Comparison of ENCODE assay signal across 16 cellular contexts in the genomic region with DNA sequence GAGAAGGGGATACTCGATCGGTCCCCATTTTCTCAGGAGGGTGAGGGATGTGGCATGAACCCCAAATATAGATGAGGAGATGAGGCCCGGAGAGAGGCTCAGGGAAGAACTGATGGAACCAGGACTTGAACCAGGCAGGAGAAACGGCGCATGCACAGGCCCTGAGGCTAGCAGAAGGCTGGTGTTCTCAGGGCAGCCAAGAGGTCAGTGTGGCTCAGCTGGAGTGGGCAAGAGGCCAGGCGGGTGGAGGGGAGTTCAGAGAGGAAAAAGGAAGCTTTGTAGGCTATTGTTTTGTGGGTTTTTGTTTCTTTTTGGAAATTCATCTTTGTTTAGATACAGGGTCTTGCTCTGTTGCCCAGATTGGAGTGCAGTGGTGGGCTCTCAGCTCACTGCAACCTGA.
A peak's percentile ranks its signal among the peaks of the same experiment; 100 is the strongest.
DNase-seq lines count a peak whose midpoint lies in the region; ATAC-seq and TF ChIP-seq lines count a peak whose summit lies in the region.
"Had no signal": no experiment of that assay in that cellular context is flagged by ENCODE, and none has a peak within 500 bp of the region (broad histone marks: within the 10 kb centered on the region; RNA-seq: fewer than 3 reads in every experiment).

No MANE protein-coding gene starts in this region.

- no TSS peak for BruUV-seq in Calu3 (replicated peaks; lab: Mats Ljungman, UMichigan)

- H3K27me3 ChIP-seq in layer of hippocampus (ENCODE audit: control insufficient read depth, insufficient read depth, low read length): no peaks in the 10 kb centered on the region
- H3K27me3 ChIP-seq in brain microvascular endothelial cell (replicated peaks): no peaks in the 10 kb centered on the region

- TF ChIP-seq CTCF in brain microvascular endothelial cell (IDR thresholded peaks at IDR 0.05; ENCODE audit: low read depth, low read length, missing control alignments) (no peak), Calu3 (IDR thresholded peaks at IDR 0.05; ENCODE audit: unreplicated experiment) (no peak)

- in situ Hi-C loops in brain microvascular endothelial cell (cut with HindIII; ENCODE audit: low pct_ligation_motif_present, low sequenced_read_pairs): no loop called here

- peaks cover 16% of the 10 kb centered on the region for H3K9me3 Mint-ChIP-seq in dendritic cell treated with granulocyte-macrophage colony-stimulating factor and Interleukin-4, amounts not matched to agents 40 ng/mL and 50 ng/mL, for 4 days
- H3K9me3 Mint-ChIP-seq in Calu3 (ENCODE audit: low read depth, unreplicated experiment): no peaks in the 10 kb centered on the region
- H3K9me3 Mint-ChIP-seq: central memory CD8-positive, alpha-beta T cell; stimulated activated naive CD8-positive, alpha-beta T cell treated with anti-CD3 and anti-CD28 coated beads, Interleukin-15, amount 100 ng/mL, for 72 hours had no signal

- CTCF ChIA-PET in Calu3 (lab: Charles Lee): interaction anchor here (0.8 kb wide), 1 partner anchor 11 kb away, joined by 3 read pairs; no protein-coding TSS in a partner anchor

- H3K27me3 Mint-ChIP-seq in dendritic cell treated with granulocyte-macrophage colony-stimulating factor and Interleukin-4, amounts not matched to agents 40 ng/mL and 50 ng/mL, for 4 days: peaks cover 48% of the 10 kb centered on the region
- no peaks in the 10 kb centered on the region for H3K27me3 Mint-ChIP-seq in Calu3 (ENCODE audit: unreplicated experiment)

- intact Hi-C loops in dendritic cell treated with granulocyte-macrophage colony-stimulating factor and Interleukin-4, amounts not matched to agents 40 ng/mL and 50 ng/mL, for 4 days (cut with micrococcal nuclease): no loop called here
- intact Hi-C loops in Calu3 (cut with micrococcal nuclease; ENCODE audit: unreplicated experiment): no loop called here

- peak; percentile 8 for DNase-seq in NCI-H146 treated with DMSO at 0.1 percent for 48 hours (lab: John Stamatoyannopoulos, UW; ENCODE audit: unreplicated experiment)
- peak; percentile 53 for DNase-seq in pulmonary artery endothelial cell (ENCODE audit: low read depth, low spot score)
- DNase-seq in OCI-M1 (lab: John Stamatoyannopoulos, UW): no peak
- DNase-seq in brain microvascular endothelial cell: no peak
- no peak for DNase-seq in Calu3
- DNase-seq: activated gamma-delta T cell; esophagus squamous epithelium; NCI-H1694 treated with DMSO at 0.1 percent for 48 hours; NCI-H748 treated with DMSO at 0.1 percent for 48 hours; SHP77 treated with DMSO at 0.1 percent for 48 hours; stimulated activated naive CD8-positive, alpha-beta T cell treated with anti-CD3 and anti-CD28 coated beads, Interleukin-15, amount 100 ng/mL, for 72 hours had no signal

- peaks cover 17% of the 10 kb centered on the region for H3K36me3 Mint-ChIP-seq in dendritic cell treated with granulocyte-macrophage colony-stimulating factor and Interleukin-4, amounts not matched to agents 40 ng/mL and 50 ng/mL, for 4 days (ENCODE audit: low read depth)
- H3K36me3 Mint-ChIP-seq in Calu3 (ENCODE audit: insufficient read depth, unreplicated experiment): no peaks in the 10 kb centered on the region

- H3K27ac ChIP-seq in layer of hippocampus (ENCODE audit: low read depth, low read length) (peak overlapping the region; percentile 96), brain microvascular endothelial cell (no peak overlapping the region)
- H3K27ac ChIP-seq: C4-2B, esophagus squamous epithelium had no signal

- H3K4me1 Mint-ChIP-seq in dendritic cell treated with granulocyte-macrophage colony-stimulating factor and Interleukin-4, amounts not matched to agents 40 ng/mL and 50 ng/mL, for 4 days (ENCODE audit: low read depth): peaks cover 88% of the 10 kb centered on the region
- H3K4me1 Mint-ChIP-seq in Calu3 (ENCODE audit: low read depth, unreplicated experiment): peaks cover 9% of the 10 kb centered on the region
- H3K4me1 Mint-ChIP-seq: central memory CD8-positive, alpha-beta T cell had no signal

- H3K27ac Mint-ChIP-seq in dendritic cell treated with granulocyte-macrophage colony-stimulating factor and Interleukin-4, amounts not matched to agents 40 ng/mL and 50 ng/mL, for 4 days: peak overlapping the region; percentile 72
- H3K27ac Mint-ChIP-seq in Calu3 (ENCODE audit: unreplicated experiment): no peak overlapping the region
- H3K27ac Mint-ChIP-seq: stimulated activated naive CD8-positive, alpha-beta T cell treated with anti-CD3 and anti-CD28 coated beads, Interleukin-15, amount 100 ng/mL, for 72 hours had no signal

- no peaks in the 10 kb centered on the region for H3K36me3 ChIP-seq in brain microvascular endothelial cell (replicated peaks)
- H3K36me3 ChIP-seq: esophagus squamous epithelium had no signal

- ATAC-seq in HG03442 (IDR thresholded peaks at IDR 0.05; ENCODE audit: unreplicated experiment): no peak
- ATAC-seq: stimulated activated naive CD8-positive, alpha-beta T cell treated with anti-CD3 and anti-CD28 coated beads, Interleukin-15, amount 100 ng/mL, for 72 hours had no signal

- no peak overlapping the region for H3K4me3 ChIP-seq in brain microvascular endothelial cell (ENCODE audit: low read depth, low read length)
- H3K4me3 ChIP-seq: esophagus squamous epithelium had no signal

- H3K4me3 Mint-ChIP-seq in dendritic cell treated with granulocyte-macrophage colony-stimulating factor and Interleukin-4, amounts not matched to agents 40 ng/mL and 50 ng/mL, for 4 days: peak overlapping the region; percentile 35
- H3K4me3 Mint-ChIP-seq in Calu3 (ENCODE audit: low read depth, unreplicated experiment): no peak overlapping the region
- H3K4me3 Mint-ChIP-seq: central memory CD8-positive, alpha-beta T cell; stimulated activated naive CD8-positive, alpha-beta T cell treated with anti-CD3 and anti-CD28 coated beads, Interleukin-15, amount 100 ng/mL, for 72 hours had no signal

Comparison
In these comparisons a context has a peak if more than half of its experiments do, and no peak if none do; other contexts are left out.
1. DNase-seq: peak in NCI-H146 treated with DMSO at 0.1 percent for 48 hours (single experiment) and pulmonary artery endothelial cell (single experiment); none in OCI-M1 (single experiment), brain microvascular endothelial cell (single experiment) and Calu3 (single experiment).